In the genomic region with DNA sequence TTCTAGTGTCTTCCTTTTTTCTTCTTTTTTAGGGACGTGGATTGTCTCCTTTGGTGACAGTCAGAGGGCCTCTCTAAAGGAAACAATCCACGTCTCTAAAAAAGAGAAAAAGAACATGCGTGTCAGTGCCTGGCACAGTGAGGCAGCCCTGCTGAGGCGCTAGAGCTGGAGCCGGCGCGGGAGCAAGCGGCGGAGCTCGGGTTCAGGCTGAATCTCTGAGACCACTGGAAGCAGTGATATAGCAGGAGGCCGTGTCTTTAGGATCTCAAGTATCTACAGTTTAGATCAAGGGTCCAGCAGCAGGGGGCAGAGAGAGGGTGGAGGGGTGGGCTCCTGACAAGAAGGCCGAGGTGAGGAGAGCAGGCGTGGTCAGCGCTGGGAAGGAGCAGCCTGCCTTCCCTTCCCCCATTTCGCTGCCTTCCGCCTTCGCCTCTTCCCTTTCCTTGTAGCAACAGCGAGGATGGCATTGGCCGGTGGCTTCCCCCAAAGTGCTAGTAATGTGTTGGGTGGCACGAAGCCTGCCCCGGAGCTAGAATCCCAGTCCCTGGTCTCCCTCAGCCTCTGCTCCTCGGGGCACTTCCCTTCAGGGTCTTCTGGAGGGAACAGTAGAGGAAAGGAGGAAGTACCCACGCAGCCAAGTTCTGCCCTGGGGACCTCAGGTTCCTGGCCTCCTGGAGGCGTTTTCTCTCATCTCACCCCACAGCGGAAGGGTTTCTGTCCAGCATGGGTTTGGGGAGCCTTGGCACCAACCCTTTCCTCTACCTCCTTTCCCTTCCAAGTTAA, we compare ENCODE assay signal across 24 cellular contexts. TPM values are rescaled to one million over a fixed set of nuclear protein-coding genes. Genes with fewer than 3 reads are reported as not detected.
DNase-seq lines count a peak whose midpoint lies in the region; ATAC-seq and TF ChIP-seq lines count a peak whose summit lies in the region.
"Had no signal": no experiment of that assay in that cellular context is flagged by ENCODE, and none has a peak within 500 bp of the region (broad histone marks: within the 10 kb centered on the region; RNA-seq: fewer than 3 reads in every experiment).

No MANE protein-coding gene starts in this region.

- CTCF ChIA-PET in CD8-positive, alpha-beta T cell (lab: Charles Lee), result interaction anchor here (1.1 to 3.5 kb wide), 3 partner anchors 18 to 41 kb away, joined by 3 to 19 read pairs (median 5); no protein-coding TSS in a partner anchor
- CTCF ChIA-PET in naive thymus-derived CD4-positive, alpha-beta T cell (lab: Charles Lee), result interaction anchor here (1.2 kb wide), 1 partner anchor 19 kb away, joined by 3 read pairs; no protein-coding TSS in a partner anchor

- H3K4me3 ChIP-seq in CD8-positive, alpha-beta T cell (ENCODE audit: low read depth, low read length), result no peak overlapping the region
- no peak overlapping the region for H3K4me3 ChIP-seq in H7 (ENCODE audit: insufficient read depth, low read depth, low read length)
- no peak overlapping the region for H3K4me3 ChIP-seq in naive thymus-derived CD4-positive, alpha-beta T cell (ENCODE audit: low read length)
- no peak overlapping the region for H3K4me3 ChIP-seq in breast epithelium
- H3K4me3 ChIP-seq in brain microvascular endothelial cell (ENCODE audit: low read depth, low read length), result no peak overlapping the region
- H3K4me3 ChIP-seq: adrenal gland, hepatocyte, spleen had no signal

- intact Hi-C loops in CD8-positive, alpha-beta T cell (cut with DNase I, micrococcal nuclease), result loop anchor here in 1 of 2 experiments (2.0 kb wide), 1 partner anchor 19 kb away; no protein-coding TSS in a partner anchor
- intact Hi-C loops in naive thymus-derived CD4-positive, alpha-beta T cell (cut with micrococcal nuclease), result no loop called here
- intact Hi-C loops in breast epithelium (cut with DNase I; ENCODE audit: low total_unique reads), result no loop called here

- DNase-seq in CD8-positive, alpha-beta T cell, result no peak
- peak; percentile 59 for DNase-seq in H7
- peak; percentile 40 for DNase-seq in UCSD-AML1 (lab: John Stamatoyannopoulos, UW; ENCODE audit: unreplicated experiment)
- DNase-seq in naive thymus-derived CD4-positive, alpha-beta T cell, result no peak
- no peak for DNase-seq in NCI-H1048 (lab: John Stamatoyannopoulos, UW)
- DNase-seq in stimulated activated CD4-positive, alpha-beta T cell treated with anti-CD3 and anti-CD28 coated beads, Interleukin-1b, Interleukin-23, amount 100 ng/mL, for 48 hours, result no peak
- no peak for DNase-seq in breast epithelium (ENCODE audit: low spot score in 2 of 2)
- no peak for DNase-seq in brain microvascular endothelial cell
- DNase-seq: adrenal gland, Calu3, dermis blood vessel endothelial cell, EL, IMR-90, MV-4-11, NCI-H2029 treated with DMSO at 0.1 percent for 48 hours, NCI-H345, retina, spleen, substantia nigra, T-helper 9 cell had no signal

- no peak for TF ChIP-seq POLR2A in breast epithelium (IDR thresholded peaks at IDR 0.05)

- H3K27ac ChIP-seq in CD8-positive, alpha-beta T cell (ENCODE audit: low read depth, low read length), result no peak overlapping the region
- no peak overlapping the region for H3K27ac ChIP-seq in naive thymus-derived CD4-positive, alpha-beta T cell (ENCODE audit: low read depth, low read length)
- no peak overlapping the region for H3K27ac ChIP-seq in breast epithelium
- no peak overlapping the region for H3K27ac ChIP-seq in brain microvascular endothelial cell
- H3K27ac ChIP-seq: adrenal gland, epithelial cell of prostate, hepatocyte, spleen had no signal

- POLR2A ChIA-PET in CD8-positive, alpha-beta T cell (lab: Charles Lee), result interaction anchor here (1.2 kb wide), 1 partner anchor 17 kb away, joined by 3 read pairs; no protein-coding TSS in a partner anchor
- POLR2A ChIA-PET in naive thymus-derived CD4-positive, alpha-beta T cell (lab: Charles Lee), result no interaction called here

- H3K9me3 ChIP-seq in CD8-positive, alpha-beta T cell (ENCODE audit: low read length), result no peaks in the 10 kb centered on the region
- H3K9me3 ChIP-seq in naive thymus-derived CD4-positive, alpha-beta T cell (ENCODE audit: control insufficient read depth in 2 of 3, low read length in 3 of 3), result no peaks in the 10 kb centered on the region
- H3K9me3 ChIP-seq in breast epithelium, result no peaks in the 10 kb centered on the region
- H3K9me3 ChIP-seq: adrenal gland, spleen had no signal

- peak overlapping the region; percentile 79 for H3K27ac Mint-ChIP-seq in CD8-positive, alpha-beta T cell
- H3K27ac Mint-ChIP-seq in naive thymus-derived CD4-positive, alpha-beta T cell, result peak overlapping the region in 7 of 9 donors; percentile 14 to 83 (median 62)

- H3K4me3 Mint-ChIP-seq in CD8-positive, alpha-beta T cell, result no peak overlapping the region
- H3K4me3 Mint-ChIP-seq in naive thymus-derived CD4-positive, alpha-beta T cell, result peak overlapping the region in 1 of 10 donors; percentile 40

- no peaks in the 10 kb centered on the region for H3K9me3 Mint-ChIP-seq in CD8-positive, alpha-beta T cell
- H3K9me3 Mint-ChIP-seq in naive thymus-derived CD4-positive, alpha-beta T cell, result no peaks in the 10 kb centered on the region

- no peak for TF ChIP-seq CTCF in CD8-positive, alpha-beta T cell (IDR thresholded peaks at IDR 0.05)
- TF ChIP-seq CTCF in breast epithelium (IDR thresholded peaks at IDR 0.05) (no peak), brain microvascular endothelial cell (IDR thresholded peaks at IDR 0.05; ENCODE audit: low read depth, low read length, missing control alignments) (no peak)

- H3K27me3 ChIP-seq in CD8-positive, alpha-beta T cell (ENCODE audit: insufficient read depth, low read length), result no peaks in the 10 kb centered on the region
- no peaks in the 10 kb centered on the region for H3K27me3 ChIP-seq in H7 (ENCODE audit: control insufficient read depth, insufficient read depth, low read length)
- no peaks in the 10 kb centered on the region for H3K27me3 ChIP-seq in naive thymus-derived CD4-positive, alpha-beta T cell (ENCODE audit: control insufficient read depth in 2 of 2, insufficient read depth in 2 of 2, low read length in 2 of 2)
- no peaks in the 10 kb centered on the region for H3K27me3 ChIP-seq in breast epithelium
- H3K27me3 ChIP-seq in brain microvascular endothelial cell (replicated peaks), result no peaks in the 10 kb centered on the region
- H3K27me3 ChIP-seq: adrenal gland, hepatocyte, spleen had no signal

- H3K36me3 ChIP-seq in CD8-positive, alpha-beta T cell (ENCODE audit: insufficient read depth, low read length), result peaks cover 83% of the 10 kb centered on the region
- H3K36me3 ChIP-seq in H7 (replicated peaks; ENCODE audit: control insufficient read depth, insufficient read depth, low read length) (peaks cover 5% of the 10 kb centered on the region), breast epithelium (no peaks in the 10 kb centered on the region), brain microvascular endothelial cell (replicated peaks) (peaks cover 88% of the 10 kb centered on the region)
- H3K36me3 ChIP-seq in naive thymus-derived CD4-positive, alpha-beta T cell (ENCODE audit: control insufficient read depth in 2 of 3, insufficient read depth in 3 of 3, low read length in 3 of 3), result peaks cover 11 to 94% (median 41%) of the 10 kb centered on the region in 3 experiments

- no peak for ATAC-seq in CD8-positive, alpha-beta T cell
- ATAC-seq in naive thymus-derived CD4-positive, alpha-beta T cell, result no peak
- ATAC-seq: HCT116 had no signal

- no peaks in the 10 kb centered on the region for H3K4me1 ChIP-seq in CD8-positive, alpha-beta T cell (ENCODE audit: insufficient read depth, low read length)
- no peaks in the 10 kb centered on the region for H3K4me1 ChIP-seq in naive thymus-derived CD4-positive, alpha-beta T cell (ENCODE audit: control insufficient read depth in 2 of 2, insufficient read depth in 2 of 2, low read length in 2 of 2)
- no peaks in the 10 kb centered on the region for H3K4me1 ChIP-seq in breast epithelium
- H3K4me1 ChIP-seq: adrenal gland had no signal

- H3K4me1 Mint-ChIP-seq in CD8-positive, alpha-beta T cell (ENCODE audit: low read depth), result no peaks in the 10 kb centered on the region
- peaks cover 0 to 14% (median 5%) of the 10 kb centered on the region in 7 donors for H3K4me1 Mint-ChIP-seq in naive thymus-derived CD4-positive, alpha-beta T cell

- H3K36me3 Mint-ChIP-seq in CD8-positive, alpha-beta T cell, result peaks cover 88% of the 10 kb centered on the region
- peaks cover 7 to 39% (median 14%) of the 10 kb centered on the region in 5 donors for H3K36me3 Mint-ChIP-seq in naive thymus-derived CD4-positive, alpha-beta T cell

- in situ Hi-C loops in brain microvascular endothelial cell (cut with HindIII; ENCODE audit: low pct_ligation_motif_present, low sequenced_read_pairs), result no loop called here

- no peaks in the 10 kb centered on the region for H3K27me3 Mint-ChIP-seq in CD8-positive, alpha-beta T cell (ENCODE audit: low read depth)
- no peaks in the 10 kb centered on the region for H3K27me3 Mint-ChIP-seq in naive thymus-derived CD4-positive, alpha-beta T cell

RNA-seq across cellular contexts. Expression of gene KLC2, which starts 17.3 kb away (rescaled TPM):
- total RNA-seq in CD8-positive, alpha-beta T cell, result 10 to 100 TPM; 29.6 to 35.4 TPM
- total RNA-seq in H7 (2014; rRNA removed; shearing (Covaris generic)), result 21.5 and 28.1 TPM in 2 replicates
- total RNA-seq in naive thymus-derived CD4-positive, alpha-beta T cell, result 10 to 100 TPM; 26.7 to 53.6 (median 41.5) TPM
- 1 to 10 TPM; 5.5 to 7.6 TPM for polyA plus RNA-seq in naive thymus-derived CD4-positive, alpha-beta T cell
- total RNA-seq in breast epithelium, result 10 to 100 TPM; 13.2 to 15.4 (median 14.1) TPM

RNA-seq across cellular contexts. Expression of gene RAB1B, which starts 28.2 kb away (rescaled TPM):
- total RNA-seq in CD8-positive, alpha-beta T cell, result 10 to 100 TPM; 34.4 to 36.3 TPM
- total RNA-seq in H7 (2014; rRNA removed; shearing (Covaris generic)), result 140 and 165 TPM in 2 replicates
- total RNA-seq in naive thymus-derived CD4-positive, alpha-beta T cell, result 100 to 1,000 TPM in 1 of 5 experiments, 10 to 100 TPM in 4; 60.6 to 151 (median 70.7) TPM
- 10 to 100 TPM; 11.3 to 13.5 TPM for polyA plus RNA-seq in naive thymus-derived CD4-positive, alpha-beta T cell
- total RNA-seq in breast epithelium, result 10 to 100 TPM; 87.2 to 99.4 (median 98.2) TPM

RNA-seq across cellular contexts. Expression of gene CNIH2, which starts 37.8 kb away (rescaled TPM):
- total RNA-seq in CD8-positive, alpha-beta T cell, result 1 to 10 TPM; 4.9 to 5.7 TPM
- 3.5 and 12.0 TPM in 2 replicates for total RNA-seq in H7 (2014; rRNA removed; shearing (Covaris generic))
- 10 to 100 TPM in 1 of 5 experiments, 1 to 10 TPM in 4; 1.3 to 12.3 (median 2.9) TPM for total RNA-seq in naive thymus-derived CD4-positive, alpha-beta T cell
- not detected for polyA plus RNA-seq in naive thymus-derived CD4-positive, alpha-beta T cell
- under 1 TPM in 1 of 3 donors, not detected in 2; 0.48 TPM for total RNA-seq in breast epithelium
- total RNA-seq: dermis blood vessel endothelial cell had no signal

RNA-seq across cellular contexts. Expression of gene YIF1A, which starts 48.8 kb away (rescaled TPM):
- 10 to 100 TPM; 16.8 to 17.1 TPM for total RNA-seq in CD8-positive, alpha-beta T cell
- 117 and 125 TPM in 2 replicates for total RNA-seq in H7 (2014; rRNA removed; shearing (Covaris generic))
- 10 to 100 TPM; 25.0 to 66.2 (median 33.3) TPM for total RNA-seq in naive thymus-derived CD4-positive, alpha-beta T cell
- polyA plus RNA-seq in naive thymus-derived CD4-positive, alpha-beta T cell, result 10 to 100 TPM; 49.3 to 49.5 TPM
- 10 to 100 TPM; 56.8 to 61.4 (median 57.7) TPM for total RNA-seq in breast epithelium

RNA-seq across cellular contexts. Expression of gene TMEM151A, which starts 51.5 kb away (rescaled TPM):
- total RNA-seq in CD8-positive, alpha-beta T cell, result under 1 TPM; 0.19 to 0.31 TPM
- 0.42 and 0.85 TPM in 2 replicates for total RNA-seq in H7 (2014; rRNA removed; shearing (Covaris generic))
- total RNA-seq in naive thymus-derived CD4-positive, alpha-beta T cell, result under 1 TPM in 2 of 5 experiments, not detected in 3; 0.11 to 0.29 TPM
- not detected for polyA plus RNA-seq in naive thymus-derived CD4-positive, alpha-beta T cell
- 1 to 10 TPM in 1 of 3 donors, under 1 TPM in 2; 0.16 to 1.6 (median 0.33) TPM for total RNA-seq in breast epithelium
- total RNA-seq: dermis blood vessel endothelial cell, IMR-90, lower leg skin had no signal

Comparison
In these comparisons a context has a peak if more than half of its experiments do, and no peak if none do; other contexts are left out.
1. DNase-seq: peak in H7 (single experiment) and UCSD-AML1 (single experiment); none in CD8-positive, alpha-beta T cell (0 of 7), naive thymus-derived CD4-positive, alpha-beta T cell (0 of 9), NCI-H1048 (single experiment), stimulated activated CD4-positive, alpha-beta T cell treated with anti-CD3 and anti-CD28 coated beads, Interleukin-1b, Interleukin-23, amount 100 ng/mL, for 48 hours (single experiment), breast epithelium (0 of 2) and brain microvascular endothelial cell (single experiment).